Comparison of ENCODE assay signal across 21 cellular contexts in genomic region chr2:1569879-1570450, GRCh38.
"Had no signal": no experiment of that assay in that cellular context is flagged by ENCODE, and none has a peak within 500 bp of the region (broad histone marks: within the 10 kb centered on the region; RNA-seq: fewer than 3 reads in every experiment).

No MANE protein-coding gene starts in this region.

- H3K9me3 ChIP-seq: ascending aorta, body of pancreas, MG63 had no signal

- H3K27me3 Mint-ChIP-seq: activated naive CD8-positive, alpha-beta T cell treated with anti-CD3 and anti-CD28 coated beads, Interleukin-2, amount 10 ng/mL, durations not matched to agents 7 days and 5 days had no signal

- ATAC-seq: activated CD4-positive, alpha-beta T cell treated with anti-CD3 and anti-CD28 coated beads for 36 hours; body of pancreas; PC-3; WTC11 had no signal

- H3K27ac ChIP-seq: ascending aorta, body of pancreas had no signal

- H3K4me3 Mint-ChIP-seq: activated CD4-positive, alpha-beta memory T cell treated with anti-CD3 and anti-CD28 coated beads, Interleukin-2, amount 10 ng/mL, durations not matched to agents 7 days and 5 days; activated CD4-positive, alpha-beta T cell treated with anti-CD3 and anti-CD28 coated beads for 36 hours; activated naive CD8-positive, alpha-beta T cell treated with anti-CD3 and anti-CD28 coated beads, Interleukin-2, amount 10 ng/mL, durations not matched to agents 7 days and 5 days; T-helper 1 cell treated with Interleukin-12 subunit alpha and Interleukin-12 subunit beta and Interleukin-4 antibody, amounts not matched to agents 30 μg/mL and 1 μg/mL, for 36 hours; WTC11 had no signal

- H3K36me3 Mint-ChIP-seq: activated naive CD8-positive, alpha-beta T cell treated with anti-CD3 and anti-CD28 coated beads, Interleukin-2, amount 10 ng/mL, durations not matched to agents 7 days and 5 days had no signal

- H3K27ac Mint-ChIP-seq: activated CD4-positive, alpha-beta memory T cell treated with anti-CD3 and anti-CD28 coated beads, Interleukin-2, amount 10 ng/mL, durations not matched to agents 7 days and 5 days; activated CD4-positive, alpha-beta T cell treated with anti-CD3 and anti-CD28 coated beads for 36 hours; activated naive CD8-positive, alpha-beta T cell treated with anti-CD3 and anti-CD28 coated beads, Interleukin-2, amount 10 ng/mL, durations not matched to agents 7 days and 5 days; T-helper 1 cell treated with Interleukin-12 subunit alpha and Interleukin-12 subunit beta and Interleukin-4 antibody, amounts not matched to agents 30 μg/mL and 1 μg/mL, for 36 hours; WTC11 had no signal

- H3K4me1 ChIP-seq: ascending aorta, body of pancreas had no signal

- H3K36me3 ChIP-seq: ascending aorta, MG63 had no signal

- H3K4me3 ChIP-seq: ascending aorta, body of pancreas, MG63 had no signal

- H3K27me3 ChIP-seq: ascending aorta, body of pancreas, MG63 had no signal

- H3K4me1 Mint-ChIP-seq: activated CD4-positive, alpha-beta memory T cell treated with anti-CD3 and anti-CD28 coated beads, Interleukin-2, amount 10 ng/mL, durations not matched to agents 7 days and 5 days; activated CD4-positive, alpha-beta T cell treated with anti-CD3 and anti-CD28 coated beads for 36 hours; activated naive CD8-positive, alpha-beta T cell treated with anti-CD3 and anti-CD28 coated beads, Interleukin-2, amount 10 ng/mL, durations not matched to agents 7 days and 5 days had no signal

- DNase-seq: activated CD4-positive, alpha-beta memory T cell treated with anti-CD3 and anti-CD28 coated beads, Interleukin-2, amount 10 ng/mL, durations not matched to agents 7 days and 5 days; activated CD4-positive, alpha-beta T cell treated with anti-CD3 and anti-CD28 coated beads for 36 hours; activated CD4-positive, alpha-beta T cell treated with anti-CD3 and anti-CD28 coated beads, Interleukin-2, amount 50 U/mL, for 1 hour; activated naive CD4-positive, alpha-beta T cell treated with anti-CD3 and anti-CD28 coated beads, Interleukin-2, amount 50 U/mL, for 16 hours; activated naive CD8-positive, alpha-beta T cell treated with anti-CD3 and anti-CD28 coated beads, Interleukin-2, amount 10 ng/mL, durations not matched to agents 7 days and 5 days; activated T-cell treated with anti-CD3 and anti-CD28 coated beads, Interleukin-2, amount 50 U/mL, for 1 hour; MG63; MV-4-11; NCI-H1105; NCI-H1436; NCI-H187; NCI-H2081; NCI-H510A treated with DMSO at 0.1 percent for 48 hours; NCI-H69; NK-92 treated with Interleukin-12 subunit alpha and Interleukin-12 subunit beta, amount 100 ng/mL, for 24 hours; PC-3; SHP77 treated with DMSO at 0.1 percent for 48 hours had no signal
